Comparison of ENCODE assay signal across 19 cellular contexts in the genomic region with DNA sequence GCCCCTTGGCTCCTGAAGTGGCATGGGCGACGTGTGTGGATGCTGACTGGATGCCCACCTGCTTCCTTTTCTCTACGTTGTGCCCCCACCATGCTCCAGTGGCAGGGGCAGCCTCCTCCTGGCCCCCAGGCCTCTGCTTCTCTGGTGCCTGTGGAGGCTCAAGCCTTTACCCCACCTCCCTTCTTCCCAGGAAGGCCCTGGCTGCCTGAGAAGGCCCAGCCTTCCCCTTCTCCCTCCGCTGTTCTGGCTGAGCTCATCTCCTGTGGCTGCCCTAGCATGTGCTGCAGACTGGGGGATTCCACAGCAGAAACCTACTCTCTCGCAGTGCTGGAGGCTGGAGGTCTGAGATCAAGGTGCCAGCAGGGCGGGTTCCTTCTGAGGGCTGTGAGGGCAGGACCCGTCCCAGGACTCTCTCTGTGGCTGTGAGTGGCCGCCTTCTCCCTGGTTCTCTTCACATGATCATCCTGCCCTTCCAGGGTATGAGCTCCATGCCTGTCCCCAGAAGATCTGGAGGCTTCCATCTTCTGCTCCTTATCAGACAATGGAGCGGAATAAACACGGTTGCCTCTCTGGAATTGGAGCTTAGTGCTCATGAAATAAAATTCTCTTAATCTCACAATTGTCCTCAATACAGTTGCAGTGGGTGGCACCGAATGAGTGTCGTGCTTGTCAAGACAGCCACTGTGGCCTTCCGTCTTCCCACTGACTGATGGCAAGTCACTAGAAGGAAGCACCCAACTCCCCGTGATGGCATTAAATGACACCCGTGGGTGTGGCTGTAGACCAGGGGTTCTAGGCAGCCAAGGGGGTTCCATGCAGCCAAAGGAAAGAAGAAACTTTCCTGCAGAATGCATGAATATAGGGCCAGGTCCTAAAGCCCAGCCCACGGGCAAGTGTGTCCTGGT. TPM values are rescaled to one million over a fixed set of nuclear protein-coding genes. Genes with fewer than 3 reads are reported as not detected.
"Had no signal": no experiment of that assay in that cellular context is flagged by ENCODE, and none has a peak within 500 bp of the region (broad histone marks: within the 10 kb centered on the region; RNA-seq: fewer than 3 reads in every experiment).

No MANE protein-coding gene starts in this region.

- H3K4me1 ChIP-seq: pancreas, right atrium auricular region, spleen, transverse colon, upper lobe of right lung, vagina had no signal

- H3K4me3 ChIP-seq: lung, mucosa of descending colon, pancreas, right atrium auricular region, skin epidermis, spleen, transverse colon, upper lobe of right lung, vagina had no signal

- H3K27me3 ChIP-seq: pancreas, right atrium auricular region, upper lobe of right lung, vagina had no signal

- H3K36me3 ChIP-seq: neutrophil, pancreas, right atrium auricular region, spleen, transverse colon, upper lobe of right lung, vagina had no signal

- H3K9me3 ChIP-seq: mucosa of descending colon, neutrophil, pancreas, right atrium auricular region, spleen, transverse colon, upper lobe of right lung, vagina had no signal

- DNase-seq: cortex of kidney; effector CD4-positive, alpha-beta T cell; mucosa of descending colon; naive B cell; pancreas; spleen; stimulated activated CD4-positive, alpha-beta T cell treated with anti-CD3 and anti-CD28 coated beads, Interleukin-4, amount 100 ng/mL, for 4 hours; stimulated activated naive CD8-positive, alpha-beta T cell treated with anti-CD3 and anti-CD28 coated beads, Interleukin-15, Interleukin-2, amounts not matched to agents 100 U/mL and 50 U/mL, for 24 hours; transverse colon; upper lobe of right lung had no signal

- H3K27ac ChIP-seq: neutrophil, pancreas, right atrium auricular region, skin epidermis, spleen, transverse colon, upper lobe of right lung, vagina had no signal

- ATAC-seq: left lobe of liver; mucosa of descending colon; natural killer cell treated with Interleukin-12 subunit alpha and Interleukin-12 subunit beta and Interleukin-15 and Interleukin-18, amount 100 ng/mL, for 72 hours; pancreas; stimulated activated memory B cell treated with anti-CD40 and anti-IgM and Interleukin-4, amounts not matched to agents 10 μg/mL and 1 μg/mL and 100 μg/mL, for 72 hours; stimulated activated naive CD8-positive, alpha-beta T cell treated with anti-CD3 and anti-CD28 coated beads, Interleukin-15, Interleukin-2, amounts not matched to agents 100 U/mL and 50 U/mL, for 24 hours; upper lobe of right lung had no signal

RNA-seq across cellular contexts. Expression of a gene that starts 25.1 kb away (rescaled TPM):
- total RNA-seq: fibroblast of villous mesenchyme; natural killer cell treated with Interleukin-12 subunit alpha and Interleukin-12 subunit beta and Interleukin-15 and Interleukin-18, amount 100 ng/mL, for 72 hours had no signal
